Comparison of ENCODE assay signal across 8 cellular contexts in genomic region chr17:42112552-42113176, GRCh38. TPM values are rescaled to one million over a fixed set of nuclear protein-coding genes. Genes with fewer than 3 reads are reported as not detected.
DNase-seq lines count a peak whose midpoint lies in the region; ATAC-seq and TF ChIP-seq lines count a peak whose summit lies in the region.

TSS of gene DHX58 (minus strand) at chr17:42112714. CDS start at chr17:42111892, 822 bp downstream.

- BruUV-seq in OCI-LY7 (replicated peaks; lab: Mats Ljungman, UMichigan): no TSS peak

- peak within 1 kb of the TSS; percentile 85 for H3K4me2 ChIP-seq in OCI-LY7 (ENCODE audit: low read length)
- peak within 1 kb of the TSS; percentile 96 for H3K4me2 ChIP-seq in osteoblast (ENCODE audit: insufficient read depth, low read length)

- H3K4me3 ChIP-seq in OCI-LY7 (ENCODE audit: low read depth, low read length, poor library complexity, severe bottlenecking) (peak within 1 kb of the TSS; percentile 63), osteoblast (ENCODE audit: insufficient read depth, low read length) (peak within 1 kb of the TSS; percentile 82), thyroid gland (replicated peaks in 1 of 3) (peak within 1 kb of the TSS; percentile 4 to 41 (median 24))

- H3K9me2 ChIP-seq in OCI-LY7 (ENCODE audit: insufficient read depth, low read length): no peaks in the 10 kb centered on the region

- H3K4me1 ChIP-seq in OCI-LY7 (ENCODE audit: insufficient read depth, low read length, poor library complexity, severe bottlenecking) (peaks cover 73% of the 10 kb centered on the region), osteoblast (ENCODE audit: insufficient read depth, low read length) (peaks cover 12% of the 10 kb centered on the region), thyroid gland (peaks cover 13 to 21% of the 10 kb centered on the region in 2 donors)

- TF ChIP-seq POLR2A in thyroid gland (IDR thresholded peaks at IDR 0.05): peak in 1 of 2 donors; percentile 56

- H3K79me2 ChIP-seq in OCI-LY7 (ENCODE audit: insufficient read depth, low read depth, low read length): no peaks in the 10 kb centered on the region
- no peaks in the 10 kb centered on the region for H3K79me2 ChIP-seq in osteoblast (ENCODE audit: insufficient read depth, low read length)

- H3K27ac ChIP-seq in OCI-LY7 (ENCODE audit: low read depth, low read length, poor library complexity, severe bottlenecking): peak within 1 kb of the TSS; percentile 83
- peak within 1 kb of the TSS; percentile 81 for H3K27ac ChIP-seq in osteoblast (ENCODE audit: low read depth, low read length)
- H3K27ac ChIP-seq in thyroid gland: peak within 1 kb of the TSS; percentile 71 to 88 (median 83)

- 36 to 40% methylated on average over 6 to 10 of the region's 10 CpGs for WGBS in thyroid gland, 2 donors

- H3K9me3 ChIP-seq in OCI-LY7 (ENCODE audit: low read length): no peaks in the 10 kb centered on the region
- no peaks in the 10 kb centered on the region for H3K9me3 ChIP-seq in osteoblast (ENCODE audit: low read depth, low read length)
- no peaks in the 10 kb centered on the region for H3K9me3 ChIP-seq in thyroid gland

- H3K36me3 ChIP-seq in OCI-LY7 (ENCODE audit: insufficient read depth, low read length) (peaks cover 28% of the 10 kb centered on the region), osteoblast (ENCODE audit: insufficient read depth, low read length) (peaks cover 22% of the 10 kb centered on the region), thyroid gland (no peaks in the 10 kb centered on the region)

- peak; percentile 52 for ATAC-seq in GM18861 (IDR thresholded peaks at IDR 0.05; ENCODE audit: unreplicated experiment)
- ATAC-seq in HG03097 (IDR thresholded peaks at IDR 0.05; ENCODE audit: low FRiP score, unreplicated experiment): peak; percentile 47

- POLR2A ChIA-PET in OCI-LY7 (lab: Charles Lee): interaction anchor here (0.6 to 2.1 kb wide), 8 partner anchors 41 to 151 kb away, joined by 3 to 7 read pairs (median 3); partner anchors contain the start of genes CNP, DNAJC7 and NKIRAS2

- H3K27me3 ChIP-seq in osteoblast (ENCODE audit: insufficient read depth, low read length) (no peaks in the 10 kb centered on the region), thyroid gland (no peaks in the 10 kb centered on the region)

- H4K20me1 ChIP-seq in OCI-LY7 (ENCODE audit: insufficient read depth, low read length): no peaks in the 10 kb centered on the region
- peaks cover 6% of the 10 kb centered on the region for H4K20me1 ChIP-seq in osteoblast (ENCODE audit: insufficient read depth, low read length)

- DNase-seq in A172 (ENCODE audit: low spot score) (peak; percentile 91), OCI-LY7 (ENCODE audit: low spot score) (peak; percentile 95), fibroblast of peridontal ligament (ENCODE audit: extremely low read depth) (peak; percentile 86), osteoblast (ENCODE audit: insufficient read length, low spot score, missing footprints) (peak; percentile 99), thyroid gland (peak; percentile 71 to 79)
- peak; percentile 77 to 83 for DNase-seq in activated T-cell treated with anti-CD3 and anti-CD28 coated beads, Interleukin-2, amount 50 U/mL, for 48 hours

- intact Hi-C loops in OCI-LY7 (cut with micrococcal nuclease; ENCODE audit: unreplicated experiment) (loop anchor here (10.0 kb wide), 2 partner anchors 272 to 378 kb away; partner anchors contain the start of genes HAP1 and STAT3), thyroid gland (cut with DNase I) (no loop called here)

- TF ChIP-seq CTCF in OCI-LY7 (conservative IDR thresholded peaks at IDR 0.05; ENCODE audit: low read length) (no peak), osteoblast (IDR thresholded peaks at IDR 0.05; ENCODE audit: extremely low read depth, low read depth, low read length) (no peak), thyroid gland (IDR thresholded peaks at IDR 0.05) (no peak)

- H2AFZ ChIP-seq in OCI-LY7 (ENCODE audit: low read length): peak within 1 kb of the TSS; percentile 17; the same call in 1 of the 2 replicates
- peak within 1 kb of the TSS; percentile 91 for H2AFZ ChIP-seq in osteoblast (ENCODE audit: low read length)

- CTCF ChIA-PET in OCI-LY7 (lab: Charles Lee; ENCODE audit: unreplicated experiment): interaction anchor here (0.7 to 1.3 kb wide), 4 partner anchors 41 to 182 kb away, joined by 3 to 5 read pairs (median 3); partner anchors contain the start of genes DNAJC7 and ODAD4

RNA-seq across cellular contexts. Expression of gene DHX58, which starts in this region (rescaled TPM):
- total RNA-seq in A172 (2014; rRNA removed; shearing (Covaris generic)): 7.8 and 10.0 TPM in 2 replicates
- 7.7 and 10.3 TPM in 2 replicates for total RNA-seq in OCI-LY7 (2014; rRNA removed; shearing (Covaris generic))
- total RNA-seq in OCI-LY7 (2022) (19.4 and 23.7 TPM in 2 replicates), osteoblast (18.5 and 23.0 TPM in 2 replicates), thyroid gland (10 to 100 TPM in 2 of 4 donors, 1 to 10 TPM in 2; 6.4 to 12.9 (median 9.7) TPM)

Comparison
In these comparisons a context has a peak if more than half of its experiments do, and no peak if none do; other contexts are left out.
1. Peak in every context shown above with its lines: DNase-seq, ATAC-seq, H3K4me3 ChIP-seq and H3K27ac ChIP-seq.
2. H3K4me3 ChIP-seq: peak in every context shown above with its lines; median percentile 82 in osteoblast; 63 in OCI-LY7; 24 in thyroid gland.